ENCODE assay signal across 26 cellular contexts in genomic region chr15:96218623-96219465, GRCh38.
DNase-seq lines count a peak whose midpoint lies in the region; ATAC-seq, FAIRE-seq and TF ChIP-seq lines count a peak whose summit lies in the region.
"Had no signal": no experiment of that assay in that cellular context is flagged by ENCODE, and none has a peak within 500 bp of the region (broad histone marks: within the 10 kb centered on the region; RNA-seq: fewer than 3 reads in every experiment).

No MANE protein-coding gene starts in this region.

- TF ChIP-seq CTCF in A549 (IDR thresholded peaks at IDR 0.05) = no peak
- TF ChIP-seq CTCF in IMR-90 (conservative IDR thresholded peaks at IDR 0.05; ENCODE audit: low read depth, low read length) = no peak
- TF ChIP-seq CTCF in epithelial cell of esophagus (IDR thresholded peaks at IDR 0.05; ENCODE audit: insufficient read depth, low read depth, low read length, missing control alignments) = no peak
- TF ChIP-seq CTCF in ovary (IDR thresholded peaks at IDR 0.05) = no peak

- TF ChIP-seq EP300 in A549 (IDR thresholded peaks at IDR 0.05) = no peak
- TF ChIP-seq EP300 in ovary (IDR thresholded peaks at IDR 0.05) = no peak

- DNase-seq in A549 (ENCODE audit: low read depth in 1 of 2, low spot score in 1 of 2) (no peak), IMR-90 (no peak), epithelial cell of esophagus (ENCODE audit: low read depth) (peak; percentile 72), ovary (peak; percentile 41 to 63 (median 50)), NCI-H1092 treated with DMSO at 0.1 percent for 48 hours (lab: John Stamatoyannopoulos, UW) (no peak), DMS79 (lab: John Stamatoyannopoulos, UW) (no peak), MG63 (no peak)
- DNase-seq: C1 segment of cervical spinal cord; CD4-positive, alpha-beta memory T cell; DND-41; H7; KG1; MM.1S; NCI-H1436; NCI-H187; NCI-H2171 treated with DMSO at 0.1 percent for 48 hours; NCI-H345; NCI-H510A treated with DMSO at 0.1 percent for 48 hours; NCI-H748 treated with DMSO at 0.1 percent for 48 hours; NK-92 treated with Interleukin-12 subunit alpha and Interleukin-12 subunit beta, amount 100 ng/mL, for 24 hours; PC-3; SK-N-SH; SW 1271 had no signal

- no peak overlapping the region for H3K14ac ChIP-seq in IMR-90 (replicated peaks; ENCODE audit: low read depth, low read length)

- H3K56ac ChIP-seq in IMR-90 (ENCODE audit: extremely low read depth, insufficient read depth, low read length) = no peak overlapping the region

- no TSS peak for BruUV-seq in IMR-90 (replicated peaks; lab: Mats Ljungman, UMichigan)

- WGBS in A549 (ENCODE audit: missing lambda C conversion rate) = 66% methylated on average over 5 of the region's 5 CpGs
- WGBS in IMR-90 (ENCODE audit: extremely low coverage in 2 of 2, insufficient read length in 1 of 2), 2 experiments = 100% methylated on average over 1 of the region's 5 CpGs; no CpG with 5 or more reads in 1 of the 2 experiments
- 46 to 53% (median 49%) methylated on average over 5 of the region's 5 CpGs for WGBS in ovary, 3 donors

- in situ Hi-C loops in IMR-90 (cut with MboI; ENCODE audit: low sequenced_read_pairs) = no loop called here

- H3K4me1 ChIP-seq in A549 (no peaks in the 10 kb centered on the region), IMR-90 (ENCODE audit: control insufficient read depth, insufficient read depth, low read length) (no peaks in the 10 kb centered on the region), ovary (ENCODE audit: insufficient read depth) (no peaks in the 10 kb centered on the region)

- no peak overlapping the region for H2BK20ac ChIP-seq in IMR-90 (ENCODE audit: low read depth, low read length)

- CTCF ChIA-PET in A549 (lab: Yijun Ruan, JAX) (interaction anchor here (1.2 kb wide), 1 partner anchor 48 kb away, joined by 3 read pairs; no protein-coding TSS in a partner anchor), IMR-90 (lab: Yijun Ruan, JAX) (no interaction called here)

- no peak overlapping the region for H2BK120ac ChIP-seq in IMR-90 (ENCODE audit: low read depth, low read length)

- H3K4me2 ChIP-seq in A549 = no peak overlapping the region
- no peak overlapping the region for H3K4me2 ChIP-seq in IMR-90 (ENCODE audit: low read depth, low read length)
- H3K4me2 ChIP-seq: SK-N-SH had no signal

- H2BK5ac ChIP-seq in IMR-90 (ENCODE audit: low read depth, low read length, poor library complexity, severe bottlenecking) = no peak overlapping the region

- no peak overlapping the region for H2AFZ ChIP-seq in IMR-90 (replicated peaks; ENCODE audit: low read length, poor library complexity)

- no peak for TF ChIP-seq POLR2A in A549 (IDR thresholded peaks at IDR 0.05; ENCODE audit: low read length)
- no peak for TF ChIP-seq POLR2A in IMR-90 (IDR thresholded peaks at IDR 0.05; ENCODE audit: low read depth, low read length)
- no peak for TF ChIP-seq POLR2A in ovary (IDR thresholded peaks at IDR 0.05)

- intact Hi-C loops in IMR-90 (cut with micrococcal nuclease) = no loop called here
- intact Hi-C loops in ovary (cut with DNase I) = no loop called here

- H3K27ac ChIP-seq in A549 (no peak overlapping the region), IMR-90 (ENCODE audit: insufficient read depth, low read length) (no peak overlapping the region), ovary (peak overlapping the region in 1 of 2 donors; percentile 63)

- no peak overlapping the region for H2AK5ac ChIP-seq in IMR-90 (ENCODE audit: low read depth, low read length)

- H2AK9ac ChIP-seq in IMR-90 (replicated peaks; ENCODE audit: low read depth, low read length, poor library complexity) = no peak overlapping the region

- no peak overlapping the region for H3K23ac ChIP-seq in IMR-90 (ENCODE audit: low read depth, low read length)

- FAIRE-seq in A549 (lab: Jason Lieb, UNC) = no peak
- FAIRE-seq: A204.1, GM12892, GM19239 had no signal

- H3K4me3 ChIP-seq in A549 (no peak overlapping the region), IMR-90 (ENCODE audit: insufficient read depth, low read depth, low read length) (no peak overlapping the region), epithelial cell of esophagus (ENCODE audit: low read length) (no peak overlapping the region), ovary (no peak overlapping the region), MG63 (no peak overlapping the region)

- no peak overlapping the region for H3K18ac ChIP-seq in IMR-90 (ENCODE audit: low read depth, low read length)

- no peak overlapping the region for H4K8ac ChIP-seq in IMR-90 (ENCODE audit: low read depth in 2 of 2, low read length in 2 of 2)

- no peaks in the 10 kb centered on the region for H3K9me1 ChIP-seq in IMR-90 (ENCODE audit: insufficient read depth, low read length)

- H3K79me1 ChIP-seq in IMR-90 (ENCODE audit: low read depth in 1 of 2, low read length in 2 of 2) = no peaks in the 10 kb centered on the region

- no peak overlapping the region for H4K91ac ChIP-seq in IMR-90 (ENCODE audit: insufficient read depth, low read depth, low read length)

- H4K5ac ChIP-seq in IMR-90 (ENCODE audit: low read depth, low read length) = no peak overlapping the region

- H4K20me1 ChIP-seq in IMR-90 (ENCODE audit: insufficient read depth, low read length) = no peaks in the 10 kb centered on the region

- H3K36me3 ChIP-seq in IMR-90 (ENCODE audit: control insufficient read depth, insufficient read depth, low read length) = no peaks in the 10 kb centered on the region
- no peaks in the 10 kb centered on the region for H3K36me3 ChIP-seq in ovary
- H3K36me3 ChIP-seq in MG63 = no peaks in the 10 kb centered on the region

- dilution Hi-C loops in IMR-90 (cut with HindIII; ENCODE audit: low sequenced_read_pairs, unreplicated experiment) = no loop called here

- no peaks in the 10 kb centered on the region for H3K27me3 ChIP-seq in IMR-90 (ENCODE audit: control insufficient read depth, insufficient read depth, low read length)
- no peaks in the 10 kb centered on the region for H3K27me3 ChIP-seq in ovary
- H3K27me3 ChIP-seq in MG63 = no peaks in the 10 kb centered on the region

- H3K4ac ChIP-seq in IMR-90 (ENCODE audit: low read depth, low read length) = no peak overlapping the region

- POLR2A ChIA-PET in A549 (lab: Yijun Ruan, JAX) = interaction anchor here (0.5 kb wide), 1 partner anchor 37 kb away, joined by 8 read pairs; no protein-coding TSS in a partner anchor
- POLR2A ChIA-PET in IMR-90 (lab: Charles Lee; ENCODE audit: unreplicated experiment) = no interaction called here

- H3K9ac ChIP-seq in IMR-90 (ENCODE audit: low read depth, low read length) = no peak overlapping the region
- H3K9ac ChIP-seq: SK-N-SH had no signal

- no peak for TF ChIP-seq RAD21 in A549 (conservative IDR thresholded peaks at IDR 0.05 in 1 of 2, IDR thresholded peaks at IDR 0.05 in 1 of 2)
- no peak for TF ChIP-seq RAD21 in IMR-90 (IDR thresholded peaks at IDR 0.05; ENCODE audit: low read length)

- H2BK15ac ChIP-seq in IMR-90 (ENCODE audit: low read depth, low read length) = no peak overlapping the region

- 0 out of 3 replicates have a peak, but pooled peaks cover 3% of the 10 kb centered on the region for H3K9me3 ChIP-seq in A549
- H3K9me3 ChIP-seq in IMR-90 (ENCODE audit: control insufficient read depth, insufficient read depth, low read length) = no peaks in the 10 kb centered on the region
- H3K9me3 ChIP-seq in ovary = no peaks in the 10 kb centered on the region
- H3K9me3 ChIP-seq in MG63 = no peaks in the 10 kb centered on the region
- H3K9me3 ChIP-seq: SK-N-SH had no signal

- ATAC-seq in A549 (no peak), IMR-90 (ENCODE audit: low read depth) (no peak)
- ATAC-seq: PC-3 had no signal

TF ChIP-seq in A549, 52 proteins besides CTCF, POLR2A, EP300 and RAD21:
- TF ChIP-seq MAFK (IDR thresholded peaks at IDR 0.05; ENCODE audit: partially characterized antibody) = peak; percentile 89
- TF ChIP-seq CEBPB (IDR thresholded peaks at IDR 0.05) = no peak

TF ChIP-seq in IMR-90, 13 proteins besides CTCF, POLR2A, EP300 and RAD21:
- no peak for TF ChIP-seq RCOR1 (IDR thresholded peaks at IDR 0.05; ENCODE audit: insufficient replicate concordance, low read length)
- peak; percentile 84 for TF ChIP-seq MAFK (IDR thresholded peaks at IDR 0.05; ENCODE audit: low read depth, low read length)

Comparison
In these comparisons a context has a peak if more than half of its experiments do, and no peak if none do; other contexts are left out.
1. DNase-seq: peak in epithelial cell of esophagus (single experiment) and ovary (5 of 5); none in A549 (0 of 2), IMR-90 (single experiment), NCI-H1092 treated with DMSO at 0.1 percent for 48 hours (single experiment), DMS79 (single experiment) and MG63 (single experiment).